ENCODE assay signal across 18 cellular contexts in genomic region chr4:108103096-108103495, GRCh38.
"Had no signal": no experiment of that assay in that cellular context is flagged by ENCODE, and none has a peak within 500 bp of the region (broad histone marks: within the 10 kb centered on the region; RNA-seq: fewer than 3 reads in every experiment).

No MANE protein-coding gene starts in this region.

- H3K4me3 ChIP-seq: ascending aorta, breast epithelium, lung, tibial nerve had no signal

- ATAC-seq: left lobe of liver, WTC11 had no signal

- H3K27me3 ChIP-seq: ascending aorta, breast epithelium, tibial nerve had no signal

- H3K36me3 ChIP-seq: ascending aorta, breast epithelium, tibial nerve had no signal

- H3K4me1 ChIP-seq: ascending aorta, breast epithelium, tibial nerve had no signal

- H3K9me3 Mint-ChIP-seq: T-helper 2 cell treated with Interferon-gamma antibody and Interleukin-4, amounts not matched to agents 5 μg/mL and 100 μg/mL, for 36 hours; WTC11 had no signal

- H3K4me3 Mint-ChIP-seq: T-helper 2 cell treated with Interferon-gamma antibody and Interleukin-4, amounts not matched to agents 5 μg/mL and 100 μg/mL, for 36 hours; WTC11 had no signal

- DNase-seq: activated CD4-positive, alpha-beta T cell treated with anti-CD3 and anti-CD28 coated beads for 48 hours; cortex of kidney; erythroblast; kidney; occipital lobe; posterior cingulate gyrus; stimulated activated CD4-positive, alpha-beta T cell treated with anti-CD3 and anti-CD28 coated beads, Interleukin-12 subunit alpha, Interleukin-12 subunit beta, amount 100 ng/mL, for 4 hours; stimulated activated CD4-positive, alpha-beta T cell treated with anti-CD3 and anti-CD28 coated beads, Interleukin-1b, Interleukin-23, amount 100 ng/mL, for 48 hours; stimulated activated CD8-positive, alpha-beta memory T cell treated with anti-CD3 and anti-CD28 coated beads, Interleukin-4, amount 100 ng/mL, for 48 hours; stimulated activated naive CD4-positive, alpha-beta T cell; SW 1271 had no signal

- H3K9me3 ChIP-seq: ascending aorta, breast epithelium, tibial nerve had no signal

- H3K27ac Mint-ChIP-seq: T-helper 2 cell treated with Interferon-gamma antibody and Interleukin-4, amounts not matched to agents 5 μg/mL and 100 μg/mL, for 36 hours; WTC11 had no signal

- H3K36me3 Mint-ChIP-seq: WTC11 had no signal

- H3K27ac ChIP-seq: ascending aorta, breast epithelium, tibial nerve had no signal
